Comparison of ENCODE assay signal across 32 cellular contexts in the genomic region with DNA sequence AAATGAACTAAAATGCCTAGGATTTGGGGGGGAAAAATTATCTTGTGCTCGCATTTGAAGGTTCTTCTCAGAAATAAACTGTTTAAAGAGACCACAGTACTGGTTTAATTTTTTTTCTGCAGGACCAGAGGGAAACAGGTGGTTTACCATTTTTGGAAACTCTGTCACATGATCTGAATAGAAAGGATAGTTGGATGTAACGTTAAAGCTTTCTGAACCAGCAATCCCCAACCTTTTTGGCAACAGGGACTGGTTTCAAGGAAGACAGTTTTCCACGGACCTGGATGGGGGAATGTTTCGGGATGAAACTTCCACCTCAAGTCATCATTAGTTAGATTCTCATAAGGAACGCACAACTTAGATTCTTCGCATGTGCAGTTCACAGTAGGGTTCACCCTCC. TPM values are rescaled to one million over a fixed set of nuclear protein-coding genes. Genes with fewer than 3 reads are reported as not detected.
"Had no signal": no experiment of that assay in that cellular context is flagged by ENCODE, and none has a peak within 500 bp of the region (broad histone marks: within the 10 kb centered on the region; RNA-seq: fewer than 3 reads in every experiment).

No MANE protein-coding gene starts in this region.

- FAIRE-seq: kidney had no signal

- DNase-seq: activated B cell treated with CpG ODN at 0.5 μM for 24 hours; activated CD4-positive, alpha-beta T cell treated with anti-CD3 and anti-CD28 coated beads for 36 hours; activated CD4-positive, alpha-beta T cell treated with anti-CD3 and anti-CD28 coated beads, Interleukin-2, amount 50 U/mL, for 4 hours; activated naive CD4-positive, alpha-beta T cell treated with Interleukin-2 at 50 U/mL for 16 hours; activated T-cell treated with anti-CD3 and anti-CD28 coated beads for 4 hours; activated T-cell treated with anti-CD3 and anti-CD28 coated beads, Interleukin-2, amount 50 U/mL, for 72 hours; aorta; endodermal cell; foreskin fibroblast; head of caudate nucleus; hippocampal formation; immature natural killer cell; kidney; left colon; mammary epithelial cell; naive thymus-derived CD4-positive, alpha-beta T cell; ovary; retina; stimulated activated CD4-positive, alpha-beta T cell treated with anti-CD3 and anti-CD28 coated beads, Interleukin-12 subunit alpha, Interleukin-12 subunit beta, amount 100 ng/mL, for 4 hours; stimulated activated CD4-positive, alpha-beta T cell treated with anti-CD3 and anti-CD28 coated beads, Interleukin-4, amount 100 ng/mL, for 1 hour; stimulated activated naive CD8-positive, alpha-beta T cell treated with anti-CD3 and anti-CD28 coated beads, Interleukin-15, Interleukin-2, amounts not matched to agents 100 U/mL and 50 U/mL, for 24 hours; testis; transverse colon had no signal

- H3K27me3 Mint-ChIP-seq: activated B cell treated with CpG ODN at 0.5 μM for 24 hours; activated CD4-positive, alpha-beta T cell treated with anti-CD3 and anti-CD28 coated beads for 36 hours; dendritic cell treated with granulocyte-macrophage colony-stimulating factor and Interleukin-4, amounts not matched to agents 40 ng/mL and 50 ng/mL, for 4 days; naive thymus-derived CD4-positive, alpha-beta T cell had no signal

- H3K4me1 ChIP-seq: prostate gland, testis had no signal

- ATAC-seq: activated CD4-positive, alpha-beta T cell treated with anti-CD3 and anti-CD28 coated beads for 36 hours; activated T-cell treated with anti-CD3 and anti-CD28 coated beads, Interleukin-2, amount 50 U/mL, for 72 hours; esophagus mucosa; left colon; naive thymus-derived CD4-positive, alpha-beta T cell; sciatic nerve; stimulated activated naive CD8-positive, alpha-beta T cell treated with anti-CD3 and anti-CD28 coated beads, Interleukin-15, Interleukin-2, amounts not matched to agents 100 U/mL and 50 U/mL, for 24 hours had no signal

- H3K4me3 Mint-ChIP-seq: activated B cell treated with CpG ODN at 0.5 μM for 24 hours; activated CD4-positive, alpha-beta T cell treated with anti-CD3 and anti-CD28 coated beads for 36 hours; activated T-cell treated with anti-CD3 and anti-CD28 coated beads, Interleukin-2, amount 50 U/mL, for 72 hours; brain; dendritic cell treated with granulocyte-macrophage colony-stimulating factor and Interleukin-4, amounts not matched to agents 40 ng/mL and 50 ng/mL, for 4 days; endodermal cell; mesothelial cell of epicardium had no signal

- H3K4me1 Mint-ChIP-seq: endodermal cell had no signal

- H3K27me3 ChIP-seq: ovary, testis, transverse colon had no signal

- H3K27ac ChIP-seq: ovary, prostate gland, skin epidermis, testis, transverse colon had no signal

- H3K9me3 ChIP-seq: ovary, prostate gland, testis, transverse colon had no signal

- H3K27ac Mint-ChIP-seq: activated B cell treated with CpG ODN at 0.5 μM for 24 hours; activated CD4-positive, alpha-beta T cell treated with anti-CD3 and anti-CD28 coated beads for 36 hours; activated T-cell treated with anti-CD3 and anti-CD28 coated beads, Interleukin-2, amount 50 U/mL, for 72 hours; brain; dendritic cell treated with granulocyte-macrophage colony-stimulating factor and Interleukin-4, amounts not matched to agents 40 ng/mL and 50 ng/mL, for 4 days; endodermal cell; mesothelial cell of epicardium had no signal

- H3K36me3 Mint-ChIP-seq: mesothelial cell of epicardium had no signal

- H3K9me3 Mint-ChIP-seq: activated B cell treated with CpG ODN at 0.5 μM for 24 hours; activated T-cell treated with anti-CD3 and anti-CD28 coated beads, Interleukin-2, amount 50 U/mL, for 72 hours; brain; dendritic cell treated with granulocyte-macrophage colony-stimulating factor and Interleukin-4, amounts not matched to agents 40 ng/mL and 50 ng/mL, for 4 days; endodermal cell; immature natural killer cell; mesothelial cell of epicardium; naive thymus-derived CD4-positive, alpha-beta T cell had no signal

- H3K36me3 ChIP-seq: ovary, prostate gland, transverse colon had no signal

- H3K4me3 ChIP-seq: ovary, prostate gland, skin epidermis, testis, transverse colon had no signal

RNA-seq across cellular contexts. Expression of gene LRRN4, which starts 53.0 kb away (rescaled TPM):
- total RNA-seq: activated B cell treated with CpG ODN at 0.5 μM for 24 hours; activated T-cell treated with anti-CD3 and anti-CD28 coated beads, Interleukin-2, amount 50 U/mL, for 72 hours; esophagus mucosa; left colon; naive thymus-derived CD4-positive, alpha-beta T cell; T-helper 2 cell treated with Interferon-gamma antibody and Interleukin-4, amounts not matched to agents 100 ng/mL and 5 ng/mL, for 36 hours had no signal
- polyA plus RNA-seq: aorta; immature natural killer cell; naive thymus-derived CD4-positive, alpha-beta T cell; urinary bladder had no signal
